In the genomic region with DNA sequence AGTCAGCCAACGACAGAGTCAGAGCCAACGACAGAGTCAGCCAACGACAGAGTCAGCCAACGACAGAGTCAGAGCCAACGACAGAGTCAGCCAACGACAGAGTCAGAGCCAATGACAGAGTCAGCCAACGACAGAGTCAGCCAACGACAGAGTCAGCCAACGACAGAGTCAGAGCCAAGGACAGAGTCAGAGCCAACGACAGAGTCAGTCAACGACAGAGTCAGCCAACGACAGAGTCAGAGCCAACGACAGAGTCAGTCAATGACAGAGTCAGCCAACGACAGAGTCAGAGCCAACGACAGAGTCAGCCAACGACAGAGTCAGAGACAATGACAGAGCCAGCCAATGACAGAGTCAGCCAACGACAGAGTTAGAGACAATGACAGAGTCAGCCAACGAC, we compare ENCODE assay signal across 2 cellular contexts. TPM values are rescaled to one million over a fixed set of nuclear protein-coding genes. Genes with fewer than 3 reads are reported as not detected.
"Had no signal": no experiment of that assay in that cellular context is flagged by ENCODE, and none has a peak within 500 bp of the region (broad histone marks: within the 10 kb centered on the region; RNA-seq: fewer than 3 reads in every experiment).

No MANE protein-coding gene starts in this region.

RNA-seq across cellular contexts. Expression of a gene that starts 32.8 kb away (rescaled TPM):
- total RNA-seq: natural killer cell, osteoblast had no signal
